In genomic region chrX:626745-627509, GRCh38 we compare ENCODE assay signal across 1 cellular context.
TF ChIP-seq lines count a peak whose summit lies in the region.

No MANE protein-coding gene starts in this region.

TF ChIP-seq in K562, 482 proteins besides CTCF, POLR2A, EP300 and RAD21 (continued from another document):
- no peak for TF ChIP-seq MGA (IDR thresholded peaks at IDR 0.05)
- no peak for TF ChIP-seq TFAP4 (CRISPR knock-in tag; IDR thresholded peaks at IDR 0.05; ENCODE audit: borderline replicate concordance)
- TF ChIP-seq HES1 (IDR thresholded peaks at IDR 0.05; ENCODE audit: low read depth), result no peak
- TF ChIP-seq SRSF9 (IDR thresholded peaks at IDR 0.05; ENCODE audit: borderline replicate concordance, low read depth, low read length), result no peak
- TF ChIP-seq SFPQ (IDR thresholded peaks at IDR 0.05; ENCODE audit: low read depth, low read length), result no peak
- no peak for TF ChIP-seq THRA (IDR thresholded peaks at IDR 0.05)
- TF ChIP-seq CGGBP1 (CRISPR knock-in tag; IDR thresholded peaks at IDR 0.05), result no peak
- TF ChIP-seq MED1 (CRISPR knock-in tag; IDR thresholded peaks at IDR 0.05; ENCODE audit: borderline replicate concordance), result no peak
- no peak for TF ChIP-seq AFF1 (IDR thresholded peaks at IDR 0.05; ENCODE audit: low read depth in 1 of 2, partially characterized antibody in 2 of 2)
- TF ChIP-seq FOXP4 (CRISPR knock-in tag; IDR thresholded peaks at IDR 0.05; ENCODE audit: borderline replicate concordance), result no peak
- TF ChIP-seq MBD1 (CRISPR knock-in tag; IDR thresholded peaks at IDR 0.05), result no peak
- TF ChIP-seq NR2C1 (IDR thresholded peaks at IDR 0.05), result no peak
- no peak for TF ChIP-seq NR2C1 (tag; IDR thresholded peaks at IDR 0.05)
- TF ChIP-seq ZNF512 (tag; IDR thresholded peaks at IDR 0.05), result no peak
- no peak for TF ChIP-seq U2AF2 (optimal IDR thresholded peaks at IDR 0.05; ENCODE audit: low read depth, low read length)
